In genomic region chr12:123571343-123571813, GRCh38 we compare ENCODE assay signal across 1 cellular context.
TF ChIP-seq lines count a peak whose summit lies in the region.

No MANE protein-coding gene starts in this region.

TF ChIP-seq in GM12878, 131 proteins besides CTCF, POLR2A, EP300 and RAD21 (continued from another document):
- TF ChIP-seq ZBTB33 (IDR thresholded peaks at IDR 0.05) = no peak
- TF ChIP-seq POU2F2 (IDR thresholded peaks at IDR 0.05; ENCODE audit: borderline replicate concordance, low read depth, low read length) = no peak
- TF ChIP-seq HCFC1 (IDR thresholded peaks at IDR 0.05; ENCODE audit: low read length) = 0 out of 2 replicates have a peak, but pooled peaks have one; percentile 37
- TF ChIP-seq LARP7 (IDR thresholded peaks at IDR 0.05) = no peak
- peak; percentile 58 for TF ChIP-seq SIX5 (IDR thresholded peaks at IDR 0.05; ENCODE audit: low read depth, low read length, severe bottlenecking)
- TF ChIP-seq RAD51 (IDR thresholded peaks at IDR 0.05) = peak; percentile 30; the same call in 1 of the 2 replicates
